9 cellular contexts compared by ENCODE assay signal in the genomic region with DNA sequence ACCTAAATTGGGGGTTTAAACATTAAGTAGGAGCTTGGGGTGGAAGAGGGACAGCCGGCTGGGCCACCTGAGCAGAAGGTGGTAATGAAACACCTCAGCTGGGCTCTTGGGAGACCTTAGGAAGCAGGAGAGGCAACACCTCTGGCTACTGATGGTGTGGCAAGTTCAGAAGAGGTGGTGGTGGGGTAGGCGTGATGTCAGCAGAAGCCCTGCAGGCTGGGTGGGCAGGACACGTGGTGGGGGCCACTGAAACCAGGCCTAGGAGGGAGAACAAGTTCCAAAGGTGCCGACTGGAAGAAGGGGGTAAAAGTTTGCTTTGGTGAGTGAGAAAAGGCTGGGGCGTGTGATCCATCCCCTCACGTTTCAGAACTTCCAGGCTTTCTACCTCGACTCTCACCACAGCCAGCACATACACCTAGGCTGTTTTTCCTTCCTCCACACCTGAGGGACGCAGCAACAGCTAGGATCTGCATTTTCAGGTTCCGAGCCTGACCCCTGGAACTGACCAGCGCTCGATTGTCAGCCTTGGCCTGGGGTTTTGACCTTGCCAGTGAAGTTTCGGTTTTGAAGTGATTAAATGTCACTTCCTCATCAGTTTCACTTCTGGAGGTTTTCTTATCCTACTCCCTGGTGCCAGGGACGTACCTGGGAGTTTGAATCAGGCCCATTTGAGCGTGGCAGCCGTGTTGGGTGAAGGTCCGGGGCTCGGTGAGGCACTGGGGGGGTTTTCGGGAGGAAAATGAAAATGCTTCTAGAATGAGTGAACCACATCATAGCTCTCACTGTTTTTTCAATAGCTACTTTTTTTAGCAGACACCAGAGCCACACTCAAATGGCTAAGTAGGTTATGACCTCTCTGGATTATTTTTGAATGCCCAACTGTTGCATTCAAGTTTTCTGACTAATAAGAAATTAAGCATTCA. TPM values are rescaled to one million over a fixed set of nuclear protein-coding genes. Genes with fewer than 3 reads are reported as not detected.
DNase-seq lines count a peak whose midpoint lies in the region; ATAC-seq and TF ChIP-seq lines count a peak whose summit lies in the region.
"Had no signal": no experiment of that assay in that cellular context is flagged by ENCODE, and none has a peak within 500 bp of the region (broad histone marks: within the 10 kb centered on the region; RNA-seq: fewer than 3 reads in every experiment).

No MANE protein-coding gene starts in this region.

- 89% methylated on average over 18 of the region's 18 CpGs for WGBS in thymus

- H3K36me3 ChIP-seq in left lung (peaks cover 0 to 76% of the 10 kb centered on the region in 2 donors), thymus (ENCODE audit: control insufficient read depth, insufficient read depth) (peaks cover 78% of the 10 kb centered on the region)

- POLR2A ChIA-PET in activated CD4-positive, alpha-beta memory T cell treated with anti-CD3 and anti-CD28 coated beads, Interleukin-2, amount 10 ng/mL, durations not matched to agents 7 days and 5 days (lab: Charles Lee): interaction anchor here (0.7 kb wide), 1 partner anchor 150 kb away, joined by 3 read pairs; no protein-coding TSS in a partner anchor

- intact Hi-C loops in activated naive CD4-positive, alpha-beta T cell treated with anti-CD3 and anti-CD28 coated beads for 36 hours (cut with micrococcal nuclease): no loop called here
- intact Hi-C loops in left lung (cut with DNase I): no loop called here

- H3K4me3 Mint-ChIP-seq in activated naive CD4-positive, alpha-beta T cell treated with anti-CD3 and anti-CD28 coated beads for 36 hours: peak overlapping the region; percentile 6
- H3K4me3 Mint-ChIP-seq in activated CD4-positive, alpha-beta memory T cell treated with anti-CD3 and anti-CD28 coated beads, Interleukin-2, amount 10 ng/mL, durations not matched to agents 7 days and 5 days: no peak overlapping the region

- peaks cover 4 to 85% of the 10 kb centered on the region in 2 donors for H3K4me1 ChIP-seq in left lung
- peaks cover 6% of the 10 kb centered on the region for H3K4me1 ChIP-seq in thymus (ENCODE audit: control insufficient read depth, insufficient read depth, low read length)

- H3K4me1 Mint-ChIP-seq in activated naive CD4-positive, alpha-beta T cell treated with anti-CD3 and anti-CD28 coated beads for 36 hours (ENCODE audit: low read depth): peaks cover 74% of the 10 kb centered on the region
- peaks cover 66% of the 10 kb centered on the region for H3K4me1 Mint-ChIP-seq in activated CD4-positive, alpha-beta memory T cell treated with anti-CD3 and anti-CD28 coated beads, Interleukin-2, amount 10 ng/mL, durations not matched to agents 7 days and 5 days

- H3K27ac Mint-ChIP-seq in activated naive CD4-positive, alpha-beta T cell treated with anti-CD3 and anti-CD28 coated beads for 36 hours: peak overlapping the region; percentile 38
- peak overlapping the region; percentile 63 for H3K27ac Mint-ChIP-seq in activated CD4-positive, alpha-beta memory T cell treated with anti-CD3 and anti-CD28 coated beads, Interleukin-2, amount 10 ng/mL, durations not matched to agents 7 days and 5 days

- H3K27me3 ChIP-seq in left lung (no peaks in the 10 kb centered on the region), thymus (ENCODE audit: control insufficient read depth, insufficient read depth) (no peaks in the 10 kb centered on the region)

- H3K9me3 ChIP-seq in left lung: no peaks in the 10 kb centered on the region
- no peaks in the 10 kb centered on the region for H3K9me3 ChIP-seq in thymus (ENCODE audit: control insufficient read depth)

- H3K9me3 Mint-ChIP-seq in activated naive CD4-positive, alpha-beta T cell treated with anti-CD3 and anti-CD28 coated beads for 36 hours: no peaks in the 10 kb centered on the region
- no peaks in the 10 kb centered on the region for H3K9me3 Mint-ChIP-seq in activated CD4-positive, alpha-beta memory T cell treated with anti-CD3 and anti-CD28 coated beads, Interleukin-2, amount 10 ng/mL, durations not matched to agents 7 days and 5 days

- peaks cover 17% of the 10 kb centered on the region for H3K36me3 Mint-ChIP-seq in activated naive CD4-positive, alpha-beta T cell treated with anti-CD3 and anti-CD28 coated beads for 36 hours (ENCODE audit: low read depth)
- peaks cover 59% of the 10 kb centered on the region for H3K36me3 Mint-ChIP-seq in activated CD4-positive, alpha-beta memory T cell treated with anti-CD3 and anti-CD28 coated beads, Interleukin-2, amount 10 ng/mL, durations not matched to agents 7 days and 5 days (ENCODE audit: low read depth)

- H3K27ac ChIP-seq in left lung: peak overlapping the region; percentile 33 to 51
- peak overlapping the region; percentile 9 for H3K27ac ChIP-seq in thymus (ENCODE audit: low read depth)

- no peaks in the 10 kb centered on the region for H3K27me3 Mint-ChIP-seq in activated naive CD4-positive, alpha-beta T cell treated with anti-CD3 and anti-CD28 coated beads for 36 hours (ENCODE audit: low read depth)
- no peaks in the 10 kb centered on the region for H3K27me3 Mint-ChIP-seq in activated CD4-positive, alpha-beta memory T cell treated with anti-CD3 and anti-CD28 coated beads, Interleukin-2, amount 10 ng/mL, durations not matched to agents 7 days and 5 days

- DNase-seq in activated naive CD4-positive, alpha-beta T cell treated with anti-CD3 and anti-CD28 coated beads for 36 hours: no peak
- no peak for DNase-seq in activated naive CD4-positive, alpha-beta T cell treated with Interleukin-2 at 50 U/mL for 16 hours
- DNase-seq in activated CD4-positive, alpha-beta memory T cell treated with anti-CD3 and anti-CD28 coated beads, Interleukin-2, amount 10 ng/mL, durations not matched to agents 7 days and 5 days: no peak
- DNase-seq in left lung: no peak
- DNase-seq in mesenteric fat pad (ENCODE audit: low spot score): no peak
- no peak for DNase-seq in DMS79 (lab: John Stamatoyannopoulos, UW)
- DNase-seq: NCI-H526 treated with DMSO at 0.1 percent for 48 hours had no signal

- ATAC-seq in left lung: no peak
- no peak for ATAC-seq in GM21526 (IDR thresholded peaks at IDR 0.05; ENCODE audit: low FRiP score, unreplicated experiment)

- CTCF ChIA-PET in activated naive CD4-positive, alpha-beta T cell treated with anti-CD3 and anti-CD28 coated beads for 36 hours (lab: Charles Lee): interaction anchor here (0.9 kb wide), 1 partner anchor 146 kb away, joined by 7 read pairs; no protein-coding TSS in a partner anchor
- CTCF ChIA-PET in activated CD4-positive, alpha-beta memory T cell treated with anti-CD3 and anti-CD28 coated beads, Interleukin-2, amount 10 ng/mL, durations not matched to agents 7 days and 5 days (lab: Charles Lee): interaction anchor here (1.0 to 1.8 kb wide), 3 partner anchors 11 to 146 kb away, joined by 3 to 5 read pairs (median 5); no protein-coding TSS in a partner anchor

- no peak for TF ChIP-seq CTCF in left lung (IDR thresholded peaks at IDR 0.05)

- H3K4me3 ChIP-seq in left lung (no peak overlapping the region), thymus (ENCODE audit: low read length) (no peak overlapping the region)

RNA-seq across cellular contexts. Expression of gene SNN, which starts 10.0 kb away (rescaled TPM):
- 10 to 100 TPM; 12.0 to 13.6 TPM for total RNA-seq in activated naive CD4-positive, alpha-beta T cell treated with anti-CD3 and anti-CD28 coated beads for 36 hours
- 1 to 10 TPM; 6.2 to 7.3 TPM for total RNA-seq in activated CD4-positive, alpha-beta memory T cell treated with anti-CD3 and anti-CD28 coated beads, Interleukin-2, amount 10 ng/mL, durations not matched to agents 7 days and 5 days
- 10 to 100 TPM; 21.1 to 21.4 TPM for total RNA-seq in left lung
- polyA plus RNA-seq in thymus: 21.6 TPM
- 47.2 TPM for total RNA-seq in mesenteric fat pad
